Comparison of ENCODE assay signal across 1 cellular context in the genomic region with DNA sequence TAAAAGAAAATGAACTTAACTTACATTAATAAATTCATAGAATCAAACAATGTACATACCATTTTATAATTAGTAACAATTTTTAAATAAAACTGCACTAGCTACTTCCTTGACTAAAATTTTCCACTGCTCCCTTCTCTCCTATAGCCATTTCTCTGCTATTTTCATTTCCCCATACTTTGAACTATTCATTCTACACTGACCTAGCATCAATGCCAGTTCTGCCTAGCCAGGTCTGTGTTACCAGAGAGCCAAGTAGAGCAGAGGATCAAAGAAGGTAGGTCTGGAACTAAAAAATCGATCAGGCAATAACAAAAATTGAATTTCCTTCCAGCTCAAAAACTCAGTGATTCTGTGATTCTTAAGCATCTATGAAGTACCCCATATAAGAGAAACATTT.
TF ChIP-seq lines count a peak whose summit lies in the region.

No MANE protein-coding gene starts in this region.

TF ChIP-seq in A549, 52 proteins besides CTCF, POLR2A, EP300 and RAD21 (continued from another document):
- TF ChIP-seq RNF2 (IDR thresholded peaks at IDR 0.05; ENCODE audit: borderline replicate concordance, low read depth) (no peak), CEBPB (IDR thresholded peaks at IDR 0.05) (no peak), CHD4 (IDR thresholded peaks at IDR 0.05; ENCODE audit: borderline replicate concordance) (no peak), KDM1A (IDR thresholded peaks at IDR 0.05; ENCODE audit: low read depth) (no peak), MAZ (IDR thresholded peaks at IDR 0.05; ENCODE audit: borderline replicate concordance, low read depth, low read length) (no peak), NR3C1 (IDR thresholded peaks at IDR 0.05) (no peak), RCOR1 (IDR thresholded peaks at IDR 0.05; ENCODE audit: low read depth, low read length) (no peak), NPAS2 (CRISPR knock-in tag; IDR thresholded peaks at IDR 0.05; ENCODE audit: borderline replicate concordance) (no peak), JUNB (IDR thresholded peaks at IDR 0.05) (no peak), JUN (IDR thresholded peaks at IDR 0.05) (no peak)
- TF ChIP-seq, protein P1, sequence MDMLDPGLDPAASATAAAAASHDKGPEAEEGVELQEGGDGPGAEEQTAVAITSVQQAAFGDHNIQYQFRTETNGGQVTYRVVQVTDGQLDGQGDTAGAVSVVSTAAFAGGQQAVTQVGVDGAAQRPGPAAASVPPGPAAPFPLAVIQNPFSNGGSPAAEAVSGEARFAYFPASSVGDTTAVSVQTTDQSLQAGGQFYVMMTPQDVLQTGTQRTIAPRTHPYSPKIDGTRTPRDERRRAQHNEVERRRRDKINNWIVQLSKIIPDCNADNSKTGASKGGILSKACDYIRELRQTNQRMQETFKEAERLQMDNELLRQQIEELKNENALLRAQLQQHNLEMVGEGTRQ (IDR thresholded peaks at IDR 0.05) = no peak
- TF ChIP-seq, protein P2, sequence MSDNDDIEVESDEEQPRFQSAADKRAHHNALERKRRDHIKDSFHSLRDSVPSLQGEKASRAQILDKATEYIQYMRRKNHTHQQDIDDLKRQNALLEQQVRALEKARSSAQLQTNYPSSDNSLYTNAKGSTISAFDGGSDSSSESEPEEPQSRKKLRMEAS (IDR thresholded peaks at IDR 0.05) = no peak
